In the genomic region with DNA sequence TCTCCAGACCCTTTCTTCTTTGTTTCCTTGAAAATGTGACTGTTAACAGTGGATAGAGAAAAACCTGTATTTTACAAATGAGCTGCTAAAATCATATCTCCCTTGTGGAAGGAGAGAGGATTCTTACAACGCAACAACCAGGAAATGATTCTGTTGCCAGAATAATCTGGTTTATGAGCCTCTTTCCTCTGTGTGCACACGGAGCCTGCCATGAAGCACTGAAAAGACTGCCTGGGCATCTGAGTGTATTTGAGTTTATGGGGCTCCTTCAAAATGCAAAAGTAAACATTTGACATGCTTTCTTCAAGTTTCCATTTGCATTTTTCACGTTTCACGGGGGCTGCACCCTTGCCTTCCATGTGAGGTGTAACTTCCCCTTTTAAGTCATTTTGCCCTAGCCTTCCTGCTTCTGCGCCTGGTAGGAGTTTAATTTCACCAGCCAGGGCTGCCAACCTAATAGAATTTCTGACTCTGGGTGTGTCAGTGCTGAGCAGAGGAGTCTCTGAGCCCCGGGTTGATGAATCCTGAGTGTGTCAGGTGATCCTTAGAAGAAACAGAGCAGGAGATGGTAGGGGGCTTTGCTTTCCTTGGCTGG, we compare ENCODE assay signal across 1 cellular context.
TF ChIP-seq lines count a peak whose summit lies in the region.

No MANE protein-coding gene starts in this region.

TF ChIP-seq in SK-N-SH, 30 proteins besides CTCF, POLR2A, EP300 and RAD21:
- TF ChIP-seq FOXJ3 (CRISPR knock-in tag; IDR thresholded peaks at IDR 0.05) (no peak), YY1 (IDR thresholded peaks at IDR 0.05; ENCODE audit: low read depth) (no peak)
